Comparison of ENCODE assay signal across 7 cellular contexts in the genomic region with DNA sequence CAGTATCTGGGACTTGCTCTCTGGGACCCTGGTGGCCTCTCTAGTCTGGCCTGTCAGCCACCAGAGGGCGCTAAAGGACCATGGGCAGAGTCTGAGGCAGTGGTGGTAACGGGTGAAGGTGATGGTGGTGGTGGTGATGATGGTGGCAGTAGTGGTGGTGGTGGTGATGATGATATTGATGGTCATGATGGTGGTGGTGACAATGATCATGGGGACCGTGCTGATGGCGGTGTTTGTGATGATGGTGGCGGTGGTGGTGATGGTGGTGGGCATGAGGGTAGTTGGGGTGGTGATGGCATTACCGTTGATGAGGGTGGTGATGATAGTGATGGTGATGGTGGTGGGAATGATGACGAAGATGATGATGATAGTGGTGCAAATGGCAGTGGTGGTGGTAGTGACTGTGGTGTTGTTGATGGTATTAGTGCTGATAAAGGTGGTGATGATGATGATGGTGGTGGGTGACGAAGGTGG. TPM values are rescaled to one million over a fixed set of nuclear protein-coding genes. Genes with fewer than 3 reads are reported as not detected.
DNase-seq lines count a peak whose midpoint lies in the region; ATAC-seq and TF ChIP-seq lines count a peak whose summit lies in the region.

No MANE protein-coding gene starts in this region.

- ATAC-seq in HG03378 (IDR thresholded peaks at IDR 0.05; ENCODE audit: unreplicated experiment) = no peak

- H3K4me3 ChIP-seq in GM12875 (ENCODE audit: low read depth, low read length) = no peak overlapping the region

- peak; percentile 88 for TF ChIP-seq CTCF in GM12875 (IDR thresholded peaks at IDR 0.05; ENCODE audit: borderline replicate concordance, insufficient read depth, low read depth, low read length)

- DNase-seq in NCI-H1694 treated with DMSO at 0.1 percent for 48 hours (lab: John Stamatoyannopoulos, UW) (peak; percentile 5), dermis microvascular lymphatic vessel endothelial cell (ENCODE audit: low read depth in 2 of 2) (peak; percentile 40 to 62), medulla oblongata (ENCODE audit: extremely low spot score) (peak; percentile 77)
- DNase-seq in activated CD4-positive, alpha-beta T cell treated with anti-CD3 and anti-CD28 coated beads, Interleukin-2, amount 50 U/mL, for 24 hours (ENCODE audit: low read depth in 1 of 2, low spot score in 1 of 2) = peak; percentile 84 to 87
- peak; percentile 72 to 81 for DNase-seq in stimulated activated CD8-positive, alpha-beta memory T cell treated with anti-CD3 and anti-CD28 coated beads, Interleukin-2, amount 100 ng/mL, for 48 hours (ENCODE audit: low read depth in 2 of 2)

RNA-seq across cellular contexts. Expression of gene TRPM5, which starts 16.0 kb away (rescaled TPM):
- total RNA-seq in dermis microvascular lymphatic vessel endothelial cell = not detected in 2 replicates

RNA-seq across cellular contexts. Expression of gene KCNQ1, which starts 16.4 kb away (rescaled TPM):
- total RNA-seq in dermis microvascular lymphatic vessel endothelial cell = under 0.01 and 0.13 TPM in 2 replicates

RNA-seq across cellular contexts. Expression of gene TSSC4, which starts 27.8 kb away (rescaled TPM):
- 43.5 and 56.4 TPM in 2 replicates for total RNA-seq in dermis microvascular lymphatic vessel endothelial cell

RNA-seq across cellular contexts. Expression of gene CD81, which starts 51.2 kb away (rescaled TPM):
- 149 and 368 TPM in 2 replicates for total RNA-seq in dermis microvascular lymphatic vessel endothelial cell

Comparison
In these comparisons a context has a peak if more than half of its experiments do, and no peak if none do; other contexts are left out.
1. DNase-seq: peak in every context shown above with its lines; median percentile 86 in activated CD4-positive, alpha-beta T cell treated with anti-CD3 and anti-CD28 coated beads, Interleukin-2, amount 50 U/mL, for 24 hours; 77 in medulla oblongata; 76 in stimulated activated CD8-positive, alpha-beta memory T cell treated with anti-CD3 and anti-CD28 coated beads, Interleukin-2, amount 100 ng/mL, for 48 hours; 51 in dermis microvascular lymphatic vessel endothelial cell; 5 in NCI-H1694 treated with DMSO at 0.1 percent for 48 hours.